ENCODE assay signal across 1 cellular context in genomic region chr6:31730631-31731086, GRCh38.
A peak's percentile ranks its signal among the peaks of the same experiment; 100 is the strongest.
TF ChIP-seq lines count a peak whose summit lies in the region.

No MANE protein-coding gene starts in this region.

TF ChIP-seq in K562, 482 proteins besides CTCF, POLR2A, EP300 and RAD21 (continues in another document):
- TF ChIP-seq CLOCK (CRISPR knock-in tag; IDR thresholded peaks at IDR 0.05; ENCODE audit: borderline replicate concordance) (no peak), ZNF239 (CRISPR knock-in tag; IDR thresholded peaks at IDR 0.05) (no peak), POLR2AphosphoS5 (IDR thresholded peaks at IDR 0.05; ENCODE audit: control insufficient read depth, insufficient read depth, low read depth, low read length) (peak; percentile 53; the same call in 1 of the 2 replicates), MTA1 (IDR thresholded peaks at IDR 0.05; ENCODE audit: borderline replicate concordance) (0 out of 2 replicates have a peak, but pooled peaks have one; percentile 51), KAT2B (IDR thresholded peaks at IDR 0.05; ENCODE audit: low read depth, low read length) (no peak), CREM (IDR thresholded peaks at IDR 0.05; ENCODE audit: low read depth) (no peak), ATF3 (IDR thresholded peaks at IDR 0.05) (no peak), ATF3 (CRISPR knock-in tag; conservative IDR thresholded peaks at IDR 0.05) (no peak), ARID2 (IDR thresholded peaks at IDR 0.05) (peak; percentile 3; the same call in 1 of the 2 replicates), JUNB (CRISPR knock-in tag; conservative IDR thresholded peaks at IDR 0.05) (no peak), HCFC1 (IDR thresholded peaks at IDR 0.05; ENCODE audit: low read depth, low read length) (no peak; the same call in 1 of the 2 replicates), KHSRP (IDR thresholded peaks at IDR 0.05) (no peak), ZNF274 (IDR thresholded peaks at IDR 0.05; ENCODE audit: borderline replicate concordance, low read depth, low read length) (0 out of 2 replicates have a peak, but pooled peaks have one; percentile 13), ZNF217 (CRISPR knock-in tag; IDR thresholded peaks at IDR 0.05) (no peak), BMI1 (IDR thresholded peaks at IDR 0.05; ENCODE audit: low read length) (no peak), CEBPG (CRISPR knock-in tag; IDR thresholded peaks at IDR 0.05) (0 out of 2 replicates have a peak, but pooled peaks have one; percentile 1), CEBPG (tag; conservative IDR thresholded peaks at IDR 0.05 in 1 of 2, IDR thresholded peaks at IDR 0.05 in 1 of 2) (no peak), KLF16 (IDR thresholded peaks at IDR 0.05) (no peak), PRDM10 (IDR thresholded peaks at IDR 0.05; ENCODE audit: partially characterized antibody) (no peak), SRSF1 (IDR thresholded peaks at IDR 0.05; ENCODE audit: low read depth, low read length) (no peak), ASH1L (IDR thresholded peaks at IDR 0.05; ENCODE audit: borderline replicate concordance, low read depth, partially characterized antibody) (no peak), HLTF (IDR thresholded peaks at IDR 0.05) (no peak), ZNF518B (CRISPR knock-in tag; IDR thresholded peaks at IDR 0.05) (no peak), ZNF124 (CRISPR knock-in tag; IDR thresholded peaks at IDR 0.05) (no peak), ZNF431 (CRISPR knock-in tag; IDR thresholded peaks at IDR 0.05) (no peak), ZNF57 (CRISPR knock-in tag; IDR thresholded peaks at IDR 0.05) (0 out of 2 replicates have a peak, but pooled peaks have one; percentile 61), ZNF76 (CRISPR knock-in tag; IDR thresholded peaks at IDR 0.05; ENCODE audit: borderline replicate concordance) (no peak), ETV6 (IDR thresholded peaks at IDR 0.05; ENCODE audit: borderline replicate concordance in 1 of 2, low read depth in 2 of 2, low read length in 1 of 2) (no peak), ETV6 (CRISPR knock-in tag; IDR thresholded peaks at IDR 0.05; ENCODE audit: borderline replicate concordance) (no peak), ZNF444 (CRISPR knock-in tag; IDR thresholded peaks at IDR 0.05) (no peak), RBBP5 (IDR thresholded peaks at IDR 0.05; ENCODE audit: borderline replicate concordance, insufficient read depth, low read length, poor library complexity, severe bottlenecking) (no peak), DACH1 (IDR thresholded peaks at IDR 0.05; ENCODE audit: partially characterized antibody) (no peak), FOXP4 (CRISPR knock-in tag; IDR thresholded peaks at IDR 0.05; ENCODE audit: borderline replicate concordance) (no peak), RBM14 (IDR thresholded peaks at IDR 0.05; ENCODE audit: borderline replicate concordance, insufficient read depth, low read depth, low read length) (no peak), YBX1 (IDR thresholded peaks at IDR 0.05) (no peak), TOE1 (IDR thresholded peaks at IDR 0.05; ENCODE audit: borderline replicate concordance) (no peak), TOE1 (CRISPR knock-in tag; IDR thresholded peaks at IDR 0.05; ENCODE audit: borderline replicate concordance, low read depth) (no peak), HDAC2 (IDR thresholded peaks at IDR 0.05) (no peak), TEAD4 (IDR thresholded peaks at IDR 0.05; ENCODE audit: low read length) (no peak), TEAD4 (CRISPR knock-in tag; IDR thresholded peaks at IDR 0.05; ENCODE audit: borderline replicate concordance) (no peak), CBFA2T3 (IDR thresholded peaks at IDR 0.05) (no peak), NFE2L1 (tag; IDR thresholded peaks at IDR 0.05; ENCODE audit: borderline replicate concordance, low read depth) (no peak), TSHZ1 (CRISPR knock-in tag; IDR thresholded peaks at IDR 0.05) (0 out of 2 replicates have a peak, but pooled peaks have one; percentile 42), JUN (IDR thresholded peaks at IDR 0.05; ENCODE audit: borderline replicate concordance, low read depth, low read length) (no peak), JUN (CRISPR knock-in tag; IDR thresholded peaks at IDR 0.05; ENCODE audit: borderline replicate concordance) (0 out of 2 replicates have a peak, but pooled peaks have one; percentile 45)
